ENCODE assay signal across 23 cellular contexts in the genomic region with DNA sequence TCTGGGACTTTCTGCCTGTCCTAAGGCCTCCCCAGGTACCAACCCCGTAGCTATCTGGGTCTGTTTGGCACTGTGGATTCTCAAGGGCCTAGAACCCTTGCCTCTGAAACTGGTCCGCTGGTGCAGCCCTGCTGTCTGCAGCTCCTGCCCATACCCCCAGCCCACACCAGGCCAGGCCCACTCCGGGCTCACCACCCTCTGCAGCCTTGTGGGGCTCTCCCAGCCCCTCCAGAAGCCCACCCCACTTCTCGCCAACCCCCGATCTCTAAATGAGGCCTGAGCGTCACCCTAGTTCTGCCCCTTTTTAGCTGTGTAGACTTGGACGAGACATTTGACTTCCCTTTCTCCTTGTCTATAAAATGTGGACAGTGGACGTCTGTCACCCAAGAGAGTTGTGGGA. TPM values are rescaled to one million over a fixed set of nuclear protein-coding genes. Genes with fewer than 3 reads are reported as not detected.
DNase-seq lines count a peak whose midpoint lies in the region; ATAC-seq and TF ChIP-seq lines count a peak whose summit lies in the region.
"Had no signal": no experiment of that assay in that cellular context is flagged by ENCODE, and none has a peak within 500 bp of the region (broad histone marks: within the 10 kb centered on the region; RNA-seq: fewer than 3 reads in every experiment).

No MANE protein-coding gene starts in this region.

- H3K4me1 ChIP-seq in osteoblast (ENCODE audit: insufficient read depth, low read length): no peaks in the 10 kb centered on the region
- H3K4me1 ChIP-seq: foreskin keratinocyte had no signal

- CTCF ChIA-PET in activated CD8-positive, alpha-beta memory T cell treated with anti-CD3 and anti-CD28 coated beads, Interleukin-2, amount 10 ng/mL, durations not matched to agents 7 days and 5 days (lab: Charles Lee): interaction anchor here (0.8 to 8.5 kb wide), 4 partner anchors 13 to 70 kb away, joined by 3 to 75 read pairs (median 29); a partner anchor contains a TSS
- CTCF ChIA-PET in MCF 10A (lab: Yijun Ruan, JAX): interaction anchor here (0.6 to 2.4 kb wide), 4 partner anchors 11 to 141 kb away, joined by 3 to 14 read pairs (median 5); a partner anchor contains a TSS

- POLR2A ChIA-PET in MCF 10A (lab: Yijun Ruan, JAX): interaction anchor here (0.6 to 1.3 kb wide), 4 partner anchors 9 to 470 kb away, joined by 3 to 5 read pairs (median 3); no protein-coding TSS in a partner anchor

- no peaks in the 10 kb centered on the region for H3K36me3 Mint-ChIP-seq in activated CD8-positive, alpha-beta memory T cell treated with anti-CD3 and anti-CD28 coated beads, Interleukin-2, amount 10 ng/mL, durations not matched to agents 7 days and 5 days
- H3K36me3 Mint-ChIP-seq in IgD-negative memory B cell (no peaks in the 10 kb centered on the region), MCF 10A (ENCODE audit: insufficient read depth, unreplicated experiment) (no peaks in the 10 kb centered on the region)
- peaks cover 1% of the 10 kb centered on the region for H3K36me3 Mint-ChIP-seq in central memory CD8-positive, alpha-beta T cell (ENCODE audit: insufficient read depth)

- DNase-seq in activated CD8-positive, alpha-beta memory T cell treated with anti-CD3 and anti-CD28 coated beads, Interleukin-2, amount 10 ng/mL, durations not matched to agents 7 days and 5 days: no peak
- no peak for DNase-seq in activated CD8-positive, alpha-beta memory T cell treated with anti-CD3 and anti-CD28 coated beads, Interleukin-2, amount 50 U/mL, for 48 hours
- DNase-seq in central memory CD8-positive, alpha-beta T cell (ENCODE audit: low spot score in 2 of 2): no peak
- DNase-seq in osteoblast (ENCODE audit: insufficient read length, low spot score, missing footprints) (peak; percentile 66), 8988T (no peak), MCF 10A (ENCODE audit: unreplicated experiment) (no peak), pons (ENCODE audit: low spot score) (no peak)
- DNase-seq: activated CD4-positive, alpha-beta T cell treated with anti-CD3 and anti-CD28 coated beads for 4 hours; cerebellar nuclear complex; erythroblast; foreskin keratinocyte; GF-D8; hippocampal formation; lower lobe of right lung; MG63; NCI-H2171; NCI-H526 treated with DMSO at 0.1 percent for 48 hours; testis had no signal

- H4K20me1 ChIP-seq in osteoblast (ENCODE audit: insufficient read depth, low read length): no peaks in the 10 kb centered on the region

- H3K4me3 ChIP-seq in osteoblast (ENCODE audit: insufficient read depth, low read length): no peak overlapping the region
- H3K4me3 ChIP-seq: lower lobe of right lung, MG63, right atrium auricular region, testis, vagina had no signal

- no peaks in the 10 kb centered on the region for H3K36me3 ChIP-seq in osteoblast (ENCODE audit: insufficient read depth, low read length)
- H3K36me3 ChIP-seq: lower lobe of right lung, MG63, right atrium auricular region, vagina had no signal

- no peak overlapping the region for H3K27ac ChIP-seq in osteoblast (ENCODE audit: low read depth, low read length)
- H3K27ac ChIP-seq: foreskin keratinocyte, lower lobe of right lung, right atrium auricular region, testis, vagina had no signal

- no TSS peak for BruUV-seq in MCF 10A (replicated peaks; lab: Mats Ljungman, UMichigan)

- peak overlapping the region; percentile 45 for H3K27ac Mint-ChIP-seq in activated CD8-positive, alpha-beta memory T cell treated with anti-CD3 and anti-CD28 coated beads, Interleukin-2, amount 10 ng/mL, durations not matched to agents 7 days and 5 days
- H3K27ac Mint-ChIP-seq in IgD-negative memory B cell (no peak overlapping the region), MCF 10A (ENCODE audit: low read depth, unreplicated experiment) (no peak overlapping the region)
- H3K27ac Mint-ChIP-seq in central memory CD8-positive, alpha-beta T cell (ENCODE audit: low read depth): peak overlapping the region; percentile 91

- peaks cover 46% of the 10 kb centered on the region for H3K27me3 ChIP-seq in osteoblast (ENCODE audit: insufficient read depth, low read length)
- H3K27me3 ChIP-seq: MG63, testis had no signal

- H3K4me2 ChIP-seq in osteoblast (ENCODE audit: insufficient read depth, low read length): no peak overlapping the region

- ATAC-seq in activated CD8-positive, alpha-beta memory T cell treated with anti-CD3 and anti-CD28 coated beads, Interleukin-2, amount 10 ng/mL, durations not matched to agents 7 days and 5 days: no peak
- no peak for ATAC-seq in central memory CD8-positive, alpha-beta T cell (replicated peaks; ENCODE audit: extremely low read depth, poor library complexity, severe bottlenecking)
- ATAC-seq: foreskin keratinocyte, lower lobe of right lung had no signal

- H3K27me3 Mint-ChIP-seq in activated CD8-positive, alpha-beta memory T cell treated with anti-CD3 and anti-CD28 coated beads, Interleukin-2, amount 10 ng/mL, durations not matched to agents 7 days and 5 days: peaks cover 2% of the 10 kb centered on the region
- H3K27me3 Mint-ChIP-seq in IgD-negative memory B cell: no peaks in the 10 kb centered on the region
- H3K27me3 Mint-ChIP-seq in central memory CD8-positive, alpha-beta T cell: no peaks in the 10 kb centered on the region
- H3K27me3 Mint-ChIP-seq in MCF 10A (ENCODE audit: insufficient read depth, unreplicated experiment): no peaks in the 10 kb centered on the region

- no peaks in the 10 kb centered on the region for H3K79me2 ChIP-seq in osteoblast (ENCODE audit: insufficient read depth, low read length)

- intact Hi-C loops in MCF 10A (cut with micrococcal nuclease): no loop called here

- peak overlapping the region; percentile 16 for H3K4me3 Mint-ChIP-seq in activated CD8-positive, alpha-beta memory T cell treated with anti-CD3 and anti-CD28 coated beads, Interleukin-2, amount 10 ng/mL, durations not matched to agents 7 days and 5 days
- H3K4me3 Mint-ChIP-seq in IgD-negative memory B cell (peak overlapping the region; percentile 17 to 88 (median 66)), MCF 10A (ENCODE audit: unreplicated experiment) (no peak overlapping the region)
- H3K4me3 Mint-ChIP-seq in central memory CD8-positive, alpha-beta T cell: peak overlapping the region; percentile 76

- H2AFZ ChIP-seq in osteoblast (ENCODE audit: low read length): no peak overlapping the region

- TF ChIP-seq CTCF in osteoblast (IDR thresholded peaks at IDR 0.05; ENCODE audit: extremely low read depth, low read depth, low read length) (no peak), MCF 10A (IDR thresholded peaks at IDR 0.05; ENCODE audit: unreplicated experiment) (no peak)

- no peaks in the 10 kb centered on the region for H3K9me3 Mint-ChIP-seq in activated CD8-positive, alpha-beta memory T cell treated with anti-CD3 and anti-CD28 coated beads, Interleukin-2, amount 10 ng/mL, durations not matched to agents 7 days and 5 days (ENCODE audit: low read depth)
- H3K9me3 Mint-ChIP-seq in IgD-negative memory B cell: no peaks in the 10 kb centered on the region
- no peaks in the 10 kb centered on the region for H3K9me3 Mint-ChIP-seq in central memory CD8-positive, alpha-beta T cell
- no peaks in the 10 kb centered on the region for H3K9me3 Mint-ChIP-seq in MCF 10A (ENCODE audit: unreplicated experiment)

- peaks cover 31% of the 10 kb centered on the region for H3K4me1 Mint-ChIP-seq in activated CD8-positive, alpha-beta memory T cell treated with anti-CD3 and anti-CD28 coated beads, Interleukin-2, amount 10 ng/mL, durations not matched to agents 7 days and 5 days
- H3K4me1 Mint-ChIP-seq in IgD-negative memory B cell: peaks cover 0 to 11% (median 9%) of the 10 kb centered on the region in 3 donors
- peaks cover 24% of the 10 kb centered on the region for H3K4me1 Mint-ChIP-seq in central memory CD8-positive, alpha-beta T cell
- no peaks in the 10 kb centered on the region for H3K4me1 Mint-ChIP-seq in MCF 10A (ENCODE audit: insufficient read depth, unreplicated experiment)

- H3K9me3 ChIP-seq in osteoblast (ENCODE audit: low read depth, low read length): no peaks in the 10 kb centered on the region
- H3K9me3 ChIP-seq: lower lobe of right lung, MG63, right atrium auricular region, testis, vagina had no signal

RNA-seq across cellular contexts. Expression of a gene that starts 4.7 kb away (rescaled TPM):
- 10 to 100 TPM; 10.2 to 12.0 TPM for total RNA-seq in activated CD8-positive, alpha-beta memory T cell treated with anti-CD3 and anti-CD28 coated beads, Interleukin-2, amount 10 ng/mL, durations not matched to agents 7 days and 5 days
- polyA plus RNA-seq in IgD-negative memory B cell: 4.7 TPM
- total RNA-seq in osteoblast: 0.29 and 0.72 TPM in 2 replicates
- total RNA-seq in MCF 10A (2022): 0.98 and 4.1 TPM in 2 replicates
- total RNA-seq: foreskin keratinocyte, right atrium auricular region had no signal
- polyA plus RNA-seq: aorta had no signal

RNA-seq across cellular contexts. Expression of a gene that starts 12.3 kb away (rescaled TPM):
- total RNA-seq in activated CD8-positive, alpha-beta memory T cell treated with anti-CD3 and anti-CD28 coated beads, Interleukin-2, amount 10 ng/mL, durations not matched to agents 7 days and 5 days: under 1 TPM; 0.76 to 0.96 TPM
- not detected for polyA plus RNA-seq in IgD-negative memory B cell
- total RNA-seq in osteoblast: not detected in 2 replicates
- 0.82 and 1.2 TPM in 2 replicates for total RNA-seq in MCF 10A (2022)
- total RNA-seq: aorta, foreskin keratinocyte, lower lobe of right lung, osteocyte, right atrium auricular region, vagina had no signal

RNA-seq across cellular contexts. Expression of a gene that starts 20.6 kb away (rescaled TPM):
- total RNA-seq in activated CD8-positive, alpha-beta memory T cell treated with anti-CD3 and anti-CD28 coated beads, Interleukin-2, amount 10 ng/mL, durations not matched to agents 7 days and 5 days: 100 to 1,000 TPM in 1 of 2 experiments, 10 to 100 TPM in 1; 93.1 to 108 TPM
- 56.8 TPM for polyA plus RNA-seq in IgD-negative memory B cell
- 14.4 and 30.0 TPM in 2 replicates for total RNA-seq in osteoblast
- total RNA-seq in MCF 10A (2022): 41.0 and 54.4 TPM in 2 replicates

RNA-seq across cellular contexts. Expression of a gene that starts 25.0 kb away (rescaled TPM):
- total RNA-seq in activated CD8-positive, alpha-beta memory T cell treated with anti-CD3 and anti-CD28 coated beads, Interleukin-2, amount 10 ng/mL, durations not matched to agents 7 days and 5 days: 10 to 100 TPM in 1 of 2 experiments, 1 to 10 TPM in 1; 9.1 to 11.6 TPM
- polyA plus RNA-seq in IgD-negative memory B cell: 11.8 TPM
- total RNA-seq in osteoblast: 5.1 and 5.6 TPM in 2 replicates
- 2.4 and 5.4 TPM in 2 replicates for total RNA-seq in MCF 10A (2022)
- total RNA-seq: osteocyte had no signal

RNA-seq across cellular contexts. Expression of a gene that starts 27.8 kb away (rescaled TPM):
- 10 to 100 TPM; 80.1 to 87.6 TPM for total RNA-seq in activated CD8-positive, alpha-beta memory T cell treated with anti-CD3 and anti-CD28 coated beads, Interleukin-2, amount 10 ng/mL, durations not matched to agents 7 days and 5 days
- polyA plus RNA-seq in IgD-negative memory B cell: 1.6 TPM
- total RNA-seq in osteoblast (1.8 and 2.1 TPM in 2 replicates), MCF 10A (2022) (52.2 and 57.3 TPM in 2 replicates)

Comparison
In these comparisons a context has a peak if more than half of its experiments do, and no peak if none do; other contexts are left out.
1. H3K27ac Mint-ChIP-seq: peak in activated CD8-positive, alpha-beta memory T cell treated with anti-CD3 and anti-CD28 coated beads, Interleukin-2, amount 10 ng/mL, durations not matched to agents 7 days and 5 days (single experiment) and central memory CD8-positive, alpha-beta T cell (single experiment); none in IgD-negative memory B cell (0 of 3) and MCF 10A (single experiment).